ENCODE assay signal across 1 cellular context in the genomic region with DNA sequence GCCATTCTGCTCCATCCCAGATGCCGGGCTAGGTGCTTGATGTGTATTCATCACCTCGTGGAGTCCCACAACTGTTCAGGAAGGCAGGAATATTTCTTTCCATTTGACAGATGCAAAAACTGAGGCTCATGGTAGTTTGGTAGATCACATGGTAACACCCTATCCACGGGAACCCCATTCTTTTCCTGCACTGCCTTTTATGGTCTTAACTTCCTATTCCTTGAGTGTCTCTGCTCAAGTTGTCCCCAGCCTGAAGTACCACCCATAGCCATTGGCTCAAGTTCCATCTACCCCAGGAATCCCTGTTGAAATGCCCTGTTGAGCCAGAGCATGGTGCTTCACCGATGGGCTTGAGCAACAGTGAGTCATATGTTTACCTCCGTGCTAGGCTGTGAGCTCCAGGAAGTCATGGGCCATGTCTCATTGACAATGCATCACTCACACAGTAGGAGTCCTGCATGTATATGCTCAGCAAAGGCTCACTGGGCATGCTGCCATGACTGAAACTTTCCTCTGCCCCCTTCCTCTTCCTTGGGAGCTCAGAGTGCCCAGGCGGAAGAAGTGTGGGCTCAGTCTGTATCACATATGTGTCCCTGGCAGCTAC.
TF ChIP-seq lines count a peak whose summit lies in the region.

No MANE protein-coding gene starts in this region.

TF ChIP-seq in HEK293, 187 proteins besides CTCF, POLR2A, EP300 and RAD21 (continued from another document and continues in another):
- TF ChIP-seq, protein P1, sequence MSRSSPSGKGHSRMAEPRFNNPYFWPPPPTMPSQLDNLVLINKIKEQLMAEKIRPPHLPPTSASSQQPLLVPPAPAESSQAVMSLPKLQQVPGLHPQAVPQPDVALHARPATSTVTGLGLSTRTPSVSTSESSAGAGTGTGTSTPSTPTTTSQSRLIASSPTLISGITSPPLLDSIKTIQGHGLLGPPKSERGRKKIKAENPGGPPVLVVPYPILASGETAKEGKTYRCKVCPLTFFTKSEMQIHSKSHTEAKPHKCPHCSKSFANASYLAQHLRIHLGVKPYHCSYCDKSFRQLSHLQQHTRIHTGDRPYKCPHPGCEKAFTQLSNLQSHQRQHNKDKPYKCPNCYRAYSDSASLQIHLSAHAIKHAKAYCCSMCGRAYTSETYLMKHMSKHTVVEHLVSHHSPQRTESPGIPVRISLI (tag by site-specific recombination; IDR thresholded peaks at IDR 0.05), result no peak
- TF ChIP-seq RBAK (tag by site-specific recombination; IDR thresholded peaks at IDR 0.05) (no peak), ZNF610 (tag by site-specific recombination; IDR thresholded peaks at IDR 0.05; ENCODE audit: borderline replicate concordance) (no peak), ZNF221 (tag by site-specific recombination; IDR thresholded peaks at IDR 0.05; ENCODE audit: borderline replicate concordance) (no peak), ZNF530 (tag by site-specific recombination; IDR thresholded peaks at IDR 0.05; ENCODE audit: low read depth) (no peak), ZFP3 (tag by site-specific recombination; IDR thresholded peaks at IDR 0.05; ENCODE audit: low read depth) (no peak), ZNF514 (tag by site-specific recombination; IDR thresholded peaks at IDR 0.05) (no peak), HOXC10 (CRISPR knock-in tag; IDR thresholded peaks at IDR 0.05) (no peak), ZNF660 (tag by site-specific recombination; IDR thresholded peaks at IDR 0.05) (peak; percentile 91), YY2 (tag by site-specific recombination; IDR thresholded peaks at IDR 0.05) (no peak), OVOL3 (tag by site-specific recombination; IDR thresholded peaks at IDR 0.05) (no peak), ZXDB (tag by site-specific recombination; IDR thresholded peaks at IDR 0.05) (no peak), ZEB2 (tag by site-specific recombination; IDR thresholded peaks at IDR 0.05) (peak; percentile 63; the same call in 1 of the 2 replicates), ZSCAN30 (tag by site-specific recombination; IDR thresholded peaks at IDR 0.05) (no peak), ZNF623 (tag by site-specific recombination; IDR thresholded peaks at IDR 0.05) (no peak), ZNF350 (tag by site-specific recombination; IDR thresholded peaks at IDR 0.05) (no peak), BCL6B (tag by site-specific recombination; IDR thresholded peaks at IDR 0.05) (no peak), TCF7L2 (IDR thresholded peaks at IDR 0.05; ENCODE audit: borderline replicate concordance, low read depth, low read length) (no peak), ZNF571 (tag by site-specific recombination; IDR thresholded peaks at IDR 0.05) (no peak), ZNF2 (tag by site-specific recombination; IDR thresholded peaks at IDR 0.05) (peak; percentile 75; the same call in 1 of the 2 replicates), ZNF121 (tag by site-specific recombination; IDR thresholded peaks at IDR 0.05) (no peak), INSM2 (tag by site-specific recombination; IDR thresholded peaks at IDR 0.05) (peak; percentile 81), ZBTB21 (tag by site-specific recombination; IDR thresholded peaks at IDR 0.05) (peak; percentile 70; the same call in 1 of the 2 replicates), ZFHX2 (tag by site-specific recombination; conservative IDR thresholded peaks at IDR 0.05) (no peak), ZBTB48 (tag by site-specific recombination; IDR thresholded peaks at IDR 0.05) (no peak), ZNF184 (tag by site-specific recombination; IDR thresholded peaks at IDR 0.05) (peak; percentile 74; the same call in 1 of the 2 replicates), ZNF311 (tag by site-specific recombination; IDR thresholded peaks at IDR 0.05; ENCODE audit: borderline replicate concordance) (no peak), ZBTB6 (tag by site-specific recombination; IDR thresholded peaks at IDR 0.05) (peak; percentile 78; the same call in 1 of the 2 replicates), ZNF274 (IDR thresholded peaks at IDR 0.05; ENCODE audit: low read length) (no peak), ZNF274 (tag by site-specific recombination; IDR thresholded peaks at IDR 0.05; ENCODE audit: borderline replicate concordance) (no peak), ZNF654 (tag by site-specific recombination; IDR thresholded peaks at IDR 0.05; ENCODE audit: low read depth) (no peak), HOXD13 (CRISPR knock-in tag; IDR thresholded peaks at IDR 0.05; ENCODE audit: borderline replicate concordance) (no peak), ZNF585B (tag by site-specific recombination; IDR thresholded peaks at IDR 0.05) (no peak), ZNF473 (tag by site-specific recombination; IDR thresholded peaks at IDR 0.05) (no peak), HOXA7 (CRISPR knock-in tag; IDR thresholded peaks at IDR 0.05; ENCODE audit: borderline replicate concordance) (no peak), ZFP69B (tag by site-specific recombination; IDR thresholded peaks at IDR 0.05) (peak; percentile 69; the same call in 1 of the 2 replicates), ZSCAN4 (tag by site-specific recombination; IDR thresholded peaks at IDR 0.05) (no peak), ZSCAN23 (tag by site-specific recombination; IDR thresholded peaks at IDR 0.05) (no peak), ZNF747 (tag by site-specific recombination; IDR thresholded peaks at IDR 0.05) (no peak), ZNF629 (tag by site-specific recombination; IDR thresholded peaks at IDR 0.05) (peak; percentile 91), ZNF248 (tag by site-specific recombination; IDR thresholded peaks at IDR 0.05) (no peak), ZNF114 (tag by site-specific recombination; IDR thresholded peaks at IDR 0.05) (no peak), ZNF768 (tag by site-specific recombination; IDR thresholded peaks at IDR 0.05) (no peak), ZNF202 (tag by site-specific recombination; IDR thresholded peaks at IDR 0.05; ENCODE audit: borderline replicate concordance) (no peak), ZNF510 (tag by site-specific recombination; IDR thresholded peaks at IDR 0.05; ENCODE audit: insufficient replicate concordance) (no peak), ZNF843 (tag by site-specific recombination; IDR thresholded peaks at IDR 0.05) (no peak), ZIC2 (tag by site-specific recombination; IDR thresholded peaks at IDR 0.05) (peak; percentile 98), ZNF580 (tag by site-specific recombination; IDR thresholded peaks at IDR 0.05) (no peak), SCRT1 (tag by site-specific recombination; IDR thresholded peaks at IDR 0.05; ENCODE audit: borderline replicate concordance) (peak; percentile 76; the same call in 1 of the 2 replicates)
- TF ChIP-seq, protein P2, sequence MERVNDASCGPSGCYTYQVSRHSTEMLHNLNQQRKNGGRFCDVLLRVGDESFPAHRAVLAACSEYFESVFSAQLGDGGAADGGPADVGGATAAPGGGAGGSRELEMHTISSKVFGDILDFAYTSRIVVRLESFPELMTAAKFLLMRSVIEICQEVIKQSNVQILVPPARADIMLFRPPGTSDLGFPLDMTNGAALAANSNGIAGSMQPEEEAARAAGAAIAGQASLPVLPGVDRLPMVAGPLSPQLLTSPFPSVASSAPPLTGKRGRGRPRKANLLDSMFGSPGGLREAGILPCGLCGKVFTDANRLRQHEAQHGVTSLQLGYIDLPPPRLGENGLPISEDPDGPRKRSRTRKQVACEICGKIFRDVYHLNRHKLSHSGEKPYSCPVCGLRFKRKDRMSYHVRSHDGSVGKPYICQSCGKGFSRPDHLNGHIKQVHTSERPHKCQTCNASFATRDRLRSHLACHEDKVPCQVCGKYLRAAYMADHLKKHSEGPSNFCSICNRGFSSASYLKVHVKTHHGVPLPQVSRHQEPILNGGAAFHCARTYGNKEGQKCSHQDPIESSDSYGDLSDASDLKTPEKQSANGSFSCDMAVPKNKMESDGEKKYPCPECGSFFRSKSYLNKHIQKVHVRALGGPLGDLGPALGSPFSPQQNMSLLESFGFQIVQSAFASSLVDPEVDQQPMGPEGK (tag by site-specific recombination; IDR thresholded peaks at IDR 0.05), result peak; percentile 47
- TF ChIP-seq, protein P3, sequence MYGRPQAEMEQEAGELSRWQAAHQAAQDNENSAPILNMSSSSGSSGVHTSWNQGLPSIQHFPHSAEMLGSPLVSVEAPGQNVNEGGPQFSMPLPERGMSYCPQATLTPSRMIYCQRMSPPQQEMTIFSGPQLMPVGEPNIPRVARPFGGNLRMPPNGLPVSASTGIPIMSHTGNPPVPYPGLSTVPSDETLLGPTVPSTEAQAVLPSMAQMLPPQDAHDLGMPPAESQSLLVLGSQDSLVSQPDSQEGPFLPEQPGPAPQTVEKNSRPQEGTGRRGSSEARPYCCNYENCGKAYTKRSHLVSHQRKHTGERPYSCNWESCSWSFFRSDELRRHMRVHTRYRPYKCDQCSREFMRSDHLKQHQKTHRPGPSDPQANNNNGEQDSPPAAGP (tag by site-specific recombination; IDR thresholded peaks at IDR 0.05), result peak; percentile 55; the same call in 1 of the 2 replicates
- TF ChIP-seq, protein P4, sequence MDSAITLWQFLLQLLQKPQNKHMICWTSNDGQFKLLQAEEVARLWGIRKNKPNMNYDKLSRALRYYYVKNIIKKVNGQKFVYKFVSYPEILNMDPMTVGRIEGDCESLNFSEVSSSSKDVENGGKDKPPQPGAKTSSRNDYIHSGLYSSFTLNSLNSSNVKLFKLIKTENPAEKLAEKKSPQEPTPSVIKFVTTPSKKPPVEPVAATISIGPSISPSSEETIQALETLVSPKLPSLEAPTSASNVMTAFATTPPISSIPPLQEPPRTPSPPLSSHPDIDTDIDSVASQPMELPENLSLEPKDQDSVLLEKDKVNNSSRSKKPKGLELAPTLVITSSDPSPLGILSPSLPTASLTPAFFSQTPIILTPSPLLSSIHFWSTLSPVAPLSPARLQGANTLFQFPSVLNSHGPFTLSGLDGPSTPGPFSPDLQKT (IDR thresholded peaks at IDR 0.05; ENCODE audit: borderline replicate concordance, low read depth, low read length), result no peak
- TF ChIP-seq, protein P5, sequence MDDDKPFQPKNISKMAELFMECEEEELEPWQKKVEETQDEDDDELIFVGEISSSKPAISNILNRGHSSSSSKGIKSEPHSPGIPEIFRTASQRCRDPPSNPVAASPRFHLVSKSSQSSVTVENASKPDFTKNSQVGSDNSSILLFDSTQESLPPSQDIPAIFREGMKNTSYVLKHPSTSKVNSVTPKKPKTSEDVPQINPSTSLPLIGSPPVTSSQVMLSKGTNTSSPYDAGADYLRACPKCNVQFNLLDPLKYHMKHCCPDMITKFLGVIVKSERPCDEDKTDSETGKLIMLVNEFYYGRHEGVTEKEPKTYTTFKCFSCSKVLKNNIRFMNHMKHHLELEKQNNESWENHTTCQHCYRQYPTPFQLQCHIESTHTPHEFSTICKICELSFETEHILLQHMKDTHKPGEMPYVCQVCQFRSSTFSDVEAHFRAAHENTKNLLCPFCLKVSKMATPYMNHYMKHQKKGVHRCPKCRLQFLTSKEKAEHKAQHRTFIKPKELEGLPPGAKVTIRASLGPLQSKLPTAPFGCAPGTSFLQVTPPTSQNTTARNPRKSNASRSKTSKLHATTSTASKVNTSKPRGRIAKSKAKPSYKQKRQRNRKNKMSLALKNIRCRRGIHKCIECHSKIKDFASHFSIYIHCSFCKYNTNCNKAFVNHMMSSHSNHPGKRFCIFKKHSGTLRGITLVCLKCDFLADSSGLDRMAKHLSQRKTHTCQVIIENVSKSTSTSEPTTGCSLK (tag by site-specific recombination; IDR thresholded peaks at IDR 0.05), result no peak
- TF ChIP-seq, protein P6, sequence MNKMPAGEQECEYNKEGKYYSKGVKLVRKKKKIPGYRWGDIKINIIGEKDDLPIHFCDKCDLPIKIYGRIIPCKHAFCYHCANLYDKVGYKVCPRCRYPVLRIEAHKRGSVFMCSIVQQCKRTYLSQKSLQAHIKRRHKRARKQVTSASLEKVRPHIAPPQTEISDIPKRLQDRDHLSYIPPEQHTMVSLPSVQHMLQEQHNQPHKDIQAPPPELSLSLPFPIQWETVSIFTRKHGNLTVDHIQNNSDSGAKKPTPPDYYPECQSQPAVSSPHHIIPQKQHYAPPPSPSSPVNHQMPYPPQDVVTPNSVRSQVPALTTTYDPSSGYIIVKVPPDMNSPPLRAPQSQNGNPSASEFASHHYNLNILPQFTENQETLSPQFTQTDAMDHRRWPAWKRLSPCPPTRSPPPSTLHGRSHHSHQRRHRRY (tag by site-specific recombination; IDR thresholded peaks at IDR 0.05), result no peak
